Comparison of ENCODE assay signal across 1 cellular context in the genomic region with DNA sequence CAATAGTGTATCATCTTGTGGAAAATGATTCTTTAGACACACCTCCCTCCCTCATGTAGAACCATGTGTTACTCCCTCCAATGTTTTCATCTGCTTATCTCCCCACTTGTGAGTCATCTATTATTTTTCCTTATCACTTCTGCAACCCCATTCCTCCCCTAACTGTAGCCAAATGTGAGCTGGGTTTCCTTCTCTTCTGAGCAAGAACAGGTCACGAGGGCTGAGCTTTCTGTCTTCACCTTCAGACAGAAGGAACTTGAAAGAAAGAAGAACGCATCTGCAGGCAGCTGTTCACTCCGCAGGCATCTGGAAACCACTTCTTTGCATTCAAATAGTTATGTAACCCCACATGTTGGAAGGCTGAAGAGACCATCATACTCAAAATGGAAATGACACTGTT.
TF ChIP-seq lines count a peak whose summit lies in the region.

No MANE protein-coding gene starts in this region.

TF ChIP-seq in GM23338, 12 proteins besides CTCF, POLR2A, EP300 and RAD21 (continued from another document):
- TF ChIP-seq, protein P1, sequence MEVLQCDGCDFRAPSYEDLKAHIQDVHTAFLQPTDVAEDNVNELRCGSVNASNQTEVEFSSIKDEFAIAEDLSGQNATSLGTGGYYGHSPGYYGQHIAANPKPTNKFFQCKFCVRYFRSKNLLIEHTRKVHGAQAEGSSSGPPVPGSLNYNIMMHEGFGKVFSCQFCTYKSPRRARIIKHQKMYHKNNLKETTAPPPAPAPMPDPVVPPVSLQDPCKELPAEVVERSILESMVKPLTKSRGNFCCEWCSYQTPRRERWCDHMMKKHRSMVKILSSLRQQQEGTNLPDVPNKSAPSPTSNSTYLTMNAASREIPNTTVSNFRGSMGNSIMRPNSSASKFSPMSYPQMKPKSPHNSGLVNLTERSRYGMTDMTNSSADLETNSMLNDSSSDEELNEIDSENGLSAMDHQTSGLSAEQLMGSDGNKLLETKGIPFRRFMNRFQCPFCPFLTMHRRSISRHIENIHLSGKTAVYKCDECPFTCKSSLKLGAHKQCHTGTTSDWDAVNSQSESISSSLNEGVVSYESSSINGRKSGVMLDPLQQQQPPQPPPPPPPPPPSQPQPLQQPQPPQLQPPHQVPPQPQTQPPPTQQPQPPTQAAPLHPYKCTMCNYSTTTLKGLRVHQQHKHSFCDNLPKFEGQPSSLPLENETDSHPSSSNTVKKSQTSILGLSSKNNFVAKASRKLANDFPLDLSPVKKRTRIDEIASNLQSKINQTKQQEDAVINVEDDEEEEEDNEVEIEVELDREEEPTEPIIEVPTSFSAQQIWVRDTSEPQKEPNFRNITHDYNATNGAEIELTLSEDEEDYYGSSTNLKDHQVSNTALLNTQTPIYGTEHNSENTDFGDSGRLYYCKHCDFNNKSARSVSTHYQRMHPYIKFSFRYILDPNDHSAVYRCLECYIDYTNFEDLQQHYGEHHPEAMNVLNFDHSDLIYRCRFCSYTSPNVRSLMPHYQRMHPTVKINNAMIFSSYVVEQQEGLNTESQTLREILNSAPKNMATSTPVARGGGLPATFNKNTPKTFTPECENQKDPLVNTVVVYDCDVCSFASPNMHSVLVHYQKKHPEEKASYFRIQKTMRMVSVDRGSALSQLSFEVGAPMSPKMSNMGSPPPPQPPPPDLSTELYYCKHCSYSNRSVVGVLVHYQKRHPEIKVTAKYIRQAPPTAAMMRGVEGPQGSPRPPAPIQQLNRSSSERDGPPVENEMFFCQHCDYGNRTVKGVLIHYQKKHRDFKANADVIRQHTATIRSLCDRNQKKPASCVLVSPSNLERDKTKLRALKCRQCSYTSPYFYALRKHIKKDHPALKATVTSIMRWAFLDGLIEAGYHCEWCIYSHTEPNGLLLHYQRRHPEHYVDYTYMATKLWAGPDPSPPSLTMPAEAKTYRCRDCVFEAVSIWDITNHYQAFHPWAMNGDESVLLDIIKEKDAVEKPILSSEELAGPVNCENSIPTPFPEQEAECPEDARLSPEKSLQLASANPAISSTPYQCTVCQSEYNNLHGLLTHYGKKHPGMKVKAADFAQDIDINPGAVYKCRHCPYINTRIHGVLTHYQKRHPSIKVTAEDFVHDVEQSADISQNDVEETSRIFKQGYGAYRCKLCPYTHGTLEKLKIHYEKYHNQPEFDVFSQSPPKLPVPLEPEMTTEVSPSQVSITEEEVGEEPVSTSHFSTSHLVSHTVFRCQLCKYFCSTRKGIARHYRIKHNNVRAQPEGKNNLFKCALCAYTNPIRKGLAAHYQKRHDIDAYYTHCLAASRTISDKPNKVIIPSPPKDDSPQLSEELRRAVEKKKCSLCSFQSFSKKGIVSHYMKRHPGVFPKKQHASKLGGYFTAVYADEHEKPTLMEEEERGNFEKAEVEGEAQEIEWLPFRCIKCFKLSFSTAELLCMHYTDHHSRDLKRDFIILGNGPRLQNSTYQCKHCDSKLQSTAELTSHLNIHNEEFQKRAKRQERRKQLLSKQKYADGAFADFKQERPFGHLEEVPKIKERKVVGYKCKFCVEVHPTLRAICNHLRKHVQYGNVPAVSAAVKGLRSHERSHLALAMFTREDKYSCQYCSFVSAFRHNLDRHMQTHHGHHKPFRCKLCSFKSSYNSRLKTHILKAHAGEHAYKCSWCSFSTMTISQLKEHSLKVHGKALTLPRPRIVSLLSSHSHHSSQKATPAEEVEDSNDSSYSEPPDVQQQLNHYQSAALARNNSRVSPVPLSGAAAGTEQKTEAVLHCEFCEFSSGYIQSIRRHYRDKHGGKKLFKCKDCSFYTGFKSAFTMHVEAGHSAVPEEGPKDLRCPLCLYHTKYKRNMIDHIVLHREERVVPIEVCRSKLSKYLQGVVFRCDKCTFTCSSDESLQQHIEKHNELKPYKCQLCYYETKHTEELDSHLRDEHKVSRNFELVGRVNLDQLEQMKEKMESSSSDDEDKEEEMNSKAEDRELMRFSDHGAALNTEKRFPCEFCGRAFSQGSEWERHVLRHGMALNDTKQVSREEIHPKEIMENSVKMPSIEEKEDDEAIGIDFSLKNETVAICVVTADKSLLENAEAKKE (CRISPR knock-in tag; IDR thresholded peaks at IDR 0.05) = no peak
